Comparison of ENCODE assay signal across 14 cellular contexts in genomic region chr18:57772387-57772799, GRCh38. TPM values are rescaled to one million over a fixed set of nuclear protein-coding genes. Genes with fewer than 3 reads are reported as not detected.
DNase-seq lines count a peak whose midpoint lies in the region; ATAC-seq and TF ChIP-seq lines count a peak whose summit lies in the region.
"Had no signal": no experiment of that assay in that cellular context is flagged by ENCODE, and none has a peak within 500 bp of the region (broad histone marks: within the 10 kb centered on the region; RNA-seq: fewer than 3 reads in every experiment).

No MANE protein-coding gene starts in this region.

- H3K9ac ChIP-seq in mucosa of stomach (ENCODE audit: low read length): peak overlapping the region; percentile 66
- H3K9ac ChIP-seq: KMS-11 had no signal

- CTCF ChIA-PET in A673 (lab: Charles Lee): no interaction called here

- DNase-seq in A673 (ENCODE audit: low spot score) (peak; percentile 52), NCI-H510A treated with DMSO at 0.1 percent for 48 hours (lab: John Stamatoyannopoulos, UW) (peak; percentile 73), ecto neural progenitor cell (ENCODE audit: low spot score) (no peak), NCI-H1105 treated with DMSO at 0.1 percent for 48 hours (lab: John Stamatoyannopoulos, UW) (no peak)
- DNase-seq: activated T-cell treated with anti-CD3 and anti-CD28 coated beads, Interleukin-2, amount 50 U/mL, for 24 hours; amygdala; DMS 273 treated with DMSO at 0.1 percent for 48 hours; stimulated activated CD4-positive, alpha-beta T cell treated with anti-CD3 and anti-CD28 coated beads, Interleukin-15, amount 100 ng/mL, for 24 hours; T-helper 1 cell had no signal

- H3K36me3 ChIP-seq in A673 (ENCODE audit: insufficient read depth, low read length, poor library complexity, severe bottlenecking): peaks cover under 1% of the 10 kb centered on the region
- no peaks in the 10 kb centered on the region for H3K36me3 ChIP-seq in esophagus (ENCODE audit: control insufficient read depth in 2 of 2, insufficient read depth in 2 of 2, low read length in 1 of 2)
- no peaks in the 10 kb centered on the region for H3K36me3 ChIP-seq in mucosa of stomach (ENCODE audit: control insufficient read depth, insufficient read depth, low read length)

- H3K27ac ChIP-seq in A673 (ENCODE audit: low read depth, low read length, poor library complexity, severe bottlenecking): peak overlapping the region; percentile 89
- H3K27ac ChIP-seq in esophagus (ENCODE audit: low read depth in 2 of 2, low read length in 1 of 2): peak overlapping the region; percentile 88 to 89
- H3K27ac ChIP-seq: KMS-11 had no signal

- H3K27me3 ChIP-seq in A673 (replicated peaks; ENCODE audit: insufficient read depth, low read depth, low read length, poor library complexity): no peaks in the 10 kb centered on the region
- H3K27me3 ChIP-seq in esophagus (ENCODE audit: control insufficient read depth in 1 of 2, insufficient read depth in 2 of 2, low read length in 2 of 2): no peaks in the 10 kb centered on the region
- no peaks in the 10 kb centered on the region for H3K27me3 ChIP-seq in mucosa of stomach (ENCODE audit: control insufficient read depth, insufficient read depth, low read length)

- POLR2A ChIA-PET in A673 (lab: Charles Lee; ENCODE audit: low non-redundant PET): no interaction called here

- ATAC-seq in GM21717 (IDR thresholded peaks at IDR 0.05; ENCODE audit: unreplicated experiment) (no peak), GM21529 (IDR thresholded peaks at IDR 0.05; ENCODE audit: unreplicated experiment) (no peak)

- 52 to 54% methylated on average over 9 of the region's 9 CpGs for WGBS in esophagus, 2 donors

- intact Hi-C loops in A673 (cut with micrococcal nuclease; ENCODE audit: unreplicated experiment): no loop called here

- H3K4me1 ChIP-seq in A673 (ENCODE audit: insufficient read depth, low read length, poor library complexity, severe bottlenecking) (peaks cover 92% of the 10 kb centered on the region), esophagus (ENCODE audit: control insufficient read depth in 2 of 2, insufficient read depth in 2 of 2, low read length in 1 of 2) (peaks cover 8 to 30% of the 10 kb centered on the region in 2 donors), mucosa of stomach (ENCODE audit: control insufficient read depth, insufficient read depth, low read length) (peaks cover 88% of the 10 kb centered on the region)

- H3K4me3 ChIP-seq in A673 (ENCODE audit: low read depth, low read length, poor library complexity, severe bottlenecking): no peak overlapping the region
- H3K4me3 ChIP-seq in esophagus (ENCODE audit: low read depth in 1 of 2, low read length in 2 of 2): no peak overlapping the region
- no peak overlapping the region for H3K4me3 ChIP-seq in mucosa of stomach (ENCODE audit: low read length)

- no peak for TF ChIP-seq CTCF in A673 (conservative IDR thresholded peaks at IDR 0.05; ENCODE audit: low read depth, low read length)

- no TSS peak for BruUV-seq in A673 (replicated peaks; lab: Mats Ljungman, UMichigan)

- H3K9me3 ChIP-seq in A673 (ENCODE audit: low read depth, low read length, poor library complexity, severe bottlenecking): no peaks in the 10 kb centered on the region
- no peaks in the 10 kb centered on the region for H3K9me3 ChIP-seq in esophagus (ENCODE audit: control insufficient read depth in 2 of 2, insufficient read depth in 1 of 2, low read depth in 1 of 2, low read length in 1 of 2)
- no peaks in the 10 kb centered on the region for H3K9me3 ChIP-seq in mucosa of stomach (ENCODE audit: control insufficient read depth, low read length)

RNA-seq across cellular contexts. Expression of gene ATP8B1, which starts 30.7 kb away (rescaled TPM):
- total RNA-seq in A673 (2021): 35.6 and 39.3 TPM in 2 replicates
- 10 to 100 TPM in 1 of 2 donors, 1 to 10 TPM in 1; 8.0 to 12.9 TPM for polyA plus RNA-seq in esophagus

Comparison
In these comparisons a context has a peak if more than half of its experiments do, and no peak if none do; other contexts are left out.
1. DNase-seq: peak in A673 (single experiment) and NCI-H510A treated with DMSO at 0.1 percent for 48 hours (single experiment); none in ecto neural progenitor cell (single experiment) and NCI-H1105 treated with DMSO at 0.1 percent for 48 hours (single experiment).